8 cellular contexts compared by ENCODE assay signal in genomic region chr20:50930139-50931047, GRCh38. TPM values are rescaled to one million over a fixed set of nuclear protein-coding genes. Genes with fewer than 3 reads are reported as not detected.
DNase-seq lines count a peak whose midpoint lies in the region; ATAC-seq and TF ChIP-seq lines count a peak whose summit lies in the region.

No MANE protein-coding gene starts in this region.

- H3K4me1 ChIP-seq in SJSA1 (replicated peaks) (peaks cover 29% of the 10 kb centered on the region), lung (ENCODE audit: control insufficient read depth in 2 of 2, insufficient read depth in 2 of 2, low read length in 2 of 2) (peaks cover 8 to 11% of the 10 kb centered on the region in 2 donors), subcutaneous abdominal adipose tissue (ENCODE audit: control insufficient read depth in 5 of 5, insufficient read depth in 5 of 5, low read length in 5 of 5) (peaks cover 4 to 33% (median 31%) of the 10 kb centered on the region in 5 donors)

- DNase-seq in SJSA1 (ENCODE audit: low read depth in 1 of 2, low spot score in 2 of 2) (peak in 1 of 2 experiments; percentile 44), lung (ENCODE audit: low spot score) (no peak), GM03348 (ENCODE audit: low spot score) (no peak), NCI-H128 (lab: John Stamatoyannopoulos, UW; ENCODE audit: unreplicated experiment) (no peak)

- 0 to 1% methylated on average over 67 to 97 of the region's 97 CpGs for WGBS in lung, 2 donors

- H3K9me3 ChIP-seq in SJSA1 (replicated peaks) (no peaks in the 10 kb centered on the region), lung (ENCODE audit: control insufficient read depth in 2 of 2, insufficient read depth in 1 of 2, low read length in 1 of 2) (no peaks in the 10 kb centered on the region), subcutaneous abdominal adipose tissue (ENCODE audit: control insufficient read depth in 5 of 5, low read length in 5 of 5) (no peaks in the 10 kb centered on the region)

- H3K36me3 ChIP-seq in SJSA1 (peaks cover 72% of the 10 kb centered on the region), lung (ENCODE audit: control insufficient read depth in 2 of 2, insufficient read depth in 2 of 2, low read length in 2 of 2) (peaks cover 2 to 3% of the 10 kb centered on the region in 2 donors), subcutaneous abdominal adipose tissue (ENCODE audit: control insufficient read depth in 5 of 5, insufficient read depth in 5 of 5, low read length in 5 of 5) (peaks cover 8 to 19% (median 14%) of the 10 kb centered on the region in 5 donors)

- H3K4me3 ChIP-seq in SJSA1, result peak overlapping the region; percentile 78
- peak overlapping the region; percentile 98 for H3K4me3 ChIP-seq in lung
- peak overlapping the region; percentile 77 to 86 (median 84) for H3K4me3 ChIP-seq in subcutaneous abdominal adipose tissue (ENCODE audit: low read depth in 1 of 5, low read length in 5 of 5)

- peak overlapping the region in 4 of 5 donors; percentile 66 to 86 (median 78) for H3K9ac ChIP-seq in subcutaneous abdominal adipose tissue (ENCODE audit: low read length in 5 of 5)

- TF ChIP-seq CTCF in lung (IDR thresholded peaks at IDR 0.05; ENCODE audit: control extremely low read depth, extremely low read depth), result no peak

- H3K27ac ChIP-seq in SJSA1 (peak overlapping the region; percentile 93), cingulate gyrus (ENCODE audit: low read depth, low read length) (peak overlapping the region; percentile 99), lung (ENCODE audit: low read depth in 1 of 2, low read length in 1 of 2) (peak overlapping the region; percentile 95 to 100), subcutaneous abdominal adipose tissue (ENCODE audit: low read depth, low read length) (peak overlapping the region; percentile 90)

- ATAC-seq in GM18505 (IDR thresholded peaks at IDR 0.05; ENCODE audit: unreplicated experiment) (peak; percentile 3), HG02943 (IDR thresholded peaks at IDR 0.05; ENCODE audit: low read depth, unreplicated experiment) (peak; percentile 4), lung (ENCODE audit: insufficient read depth, low FRiP score) (no peak)

- H3K27me3 ChIP-seq in SJSA1 (replicated peaks), result no peaks in the 10 kb centered on the region
- no peaks in the 10 kb centered on the region for H3K27me3 ChIP-seq in lung (ENCODE audit: control insufficient read depth, insufficient read depth)
- no peaks in the 10 kb centered on the region for H3K27me3 ChIP-seq in subcutaneous abdominal adipose tissue (ENCODE audit: control insufficient read depth in 5 of 5, insufficient read depth in 4 of 5, low read length in 5 of 5)

- TF ChIP-seq POLR2A in GM18505 (IDR thresholded peaks at IDR 0.05; ENCODE audit: borderline replicate concordance, extremely low read depth, insufficient read depth, insufficient read length), result no peak

RNA-seq across cellular contexts. Expression of gene ADNP, which starts 0.8 kb away (rescaled TPM):
- total RNA-seq in SJSA1 (2014; rRNA removed; shearing (Covaris generic)), result 18.2 and 20.4 TPM in 2 replicates
- 10 to 100 TPM; 49.0 to 81.5 TPM for total RNA-seq in lung
- polyA plus RNA-seq in lung, result 10 to 100 TPM; 18.0 to 33.9 TPM

RNA-seq across cellular contexts. Expression of gene DPM1, which starts 27.9 kb away (rescaled TPM):
- total RNA-seq in SJSA1 (2014; rRNA removed; shearing (Covaris generic)), result 122 and 138 TPM in 2 replicates
- 10 to 100 TPM; 32.2 to 34.5 TPM for total RNA-seq in lung
- 10 to 100 TPM; 27.9 to 57.3 TPM for polyA plus RNA-seq in lung

RNA-seq across cellular contexts. Expression of gene MOCS3, which starts 28.2 kb away (rescaled TPM):
- 6.2 and 7.2 TPM in 2 replicates for total RNA-seq in SJSA1 (2014; rRNA removed; shearing (Covaris generic))
- 1 to 10 TPM; 3.3 to 5.9 TPM for total RNA-seq in lung
- polyA plus RNA-seq in lung, result 1 to 10 TPM; 1.8 to 3.4 TPM
